Comparison of ENCODE assay signal across 31 cellular contexts in the genomic region with DNA sequence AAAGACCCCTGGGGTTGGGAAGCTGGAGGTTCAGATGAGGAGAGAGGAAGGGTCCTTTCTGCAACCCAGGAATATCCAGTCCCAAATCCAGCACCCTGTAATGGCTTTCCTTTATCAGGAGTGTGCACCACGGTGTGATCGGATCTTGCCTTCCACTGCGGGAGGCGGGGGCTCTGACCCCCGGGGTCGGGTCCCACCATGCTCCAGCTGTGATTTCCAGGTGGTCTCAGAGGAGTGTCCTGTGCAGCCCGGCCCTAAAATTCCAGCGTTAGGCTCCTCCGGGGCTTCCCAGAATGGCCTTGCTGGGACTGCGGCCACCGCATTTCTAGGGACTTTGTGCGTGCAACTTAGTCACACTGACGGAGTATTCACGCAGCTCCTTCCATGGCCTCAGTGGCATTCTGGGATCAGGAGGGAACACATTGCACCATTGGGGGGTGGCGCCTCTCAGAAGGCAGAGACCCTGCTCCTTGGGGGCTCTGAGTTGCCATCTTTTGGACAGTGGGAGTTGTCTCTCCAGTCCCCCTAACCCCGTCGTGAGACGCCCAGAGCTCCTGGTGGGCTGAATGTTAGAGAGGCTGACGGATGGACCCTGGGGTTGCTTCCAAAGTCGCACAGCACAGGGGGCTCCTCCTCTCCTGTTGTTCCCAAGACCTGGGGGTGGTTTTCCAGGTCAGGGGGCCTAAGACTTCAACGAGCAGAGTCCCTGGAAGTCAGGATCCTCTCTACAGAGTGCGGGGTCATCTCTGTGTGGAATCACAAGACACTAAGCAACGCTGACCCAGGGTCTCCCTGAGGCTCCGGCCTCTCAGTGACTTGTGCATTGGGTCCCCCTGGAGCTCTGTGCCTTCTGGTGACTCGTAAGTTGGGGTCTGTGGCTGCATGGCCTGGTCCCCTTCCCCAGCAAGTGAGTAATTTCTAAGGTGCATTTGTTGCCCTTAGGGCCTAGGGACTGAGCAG. TPM values are rescaled to one million over a fixed set of nuclear protein-coding genes. Genes with fewer than 3 reads are reported as not detected.
"Had no signal": no experiment of that assay in that cellular context is flagged by ENCODE, and none has a peak within 500 bp of the region (broad histone marks: within the 10 kb centered on the region; RNA-seq: fewer than 3 reads in every experiment).

No MANE protein-coding gene starts in this region.

- H3K9me2 ChIP-seq: SK-N-SH had no signal

- H3K9me3 Mint-ChIP-seq: activated CD4-positive, alpha-beta T cell treated with anti-CD3 and anti-CD28 coated beads, Interleukin-2, amount 10 ng/mL, durations not matched to agents 7 days and 5 days; activated naive CD4-positive, alpha-beta T cell treated with anti-CD3 and anti-CD28 coated beads, Interleukin-2, amount 50 U/mL, for 24 hours; activated naive CD8-positive, alpha-beta T cell treated with anti-CD3 and anti-CD28 coated beads, Interleukin-2, amount 10 ng/mL, durations not matched to agents 7 days and 5 days; activated T-cell treated with anti-CD3 and anti-CD28 coated beads, Interleukin-2, amount 50 U/mL, for 24 hours; activated T-helper 2 cell treated with anti-CD3 and anti-CD28 coated beads, Interferon-gamma antibody, Interleukin-2, Interleukin-4, amounts not matched to agents 10 μg/mL and 5 μg/mL and 100 μg/mL, durations not matched to agents 14 hours and 24 hours and 36 hours; T-helper 1 cell treated with Interleukin-12 subunit alpha and Interleukin-12 subunit beta and Interleukin-4 antibody, amounts not matched to agents 30 μg/mL and 1 μg/mL, for 36 hours; T-helper 2 cell treated with Interferon-gamma antibody and Interleukin-4, amounts not matched to agents 5 μg/mL and 100 μg/mL, for 36 hours had no signal

- H3K4me3 Mint-ChIP-seq: activated CD4-positive, alpha-beta T cell treated with anti-CD3 and anti-CD28 coated beads for 36 hours; activated CD4-positive, alpha-beta T cell treated with anti-CD3 and anti-CD28 coated beads, Interleukin-2, amount 10 ng/mL, durations not matched to agents 7 days and 5 days; activated CD8-positive, alpha-beta T cell treated with anti-CD3 and anti-CD28 coated beads, Interleukin-2, amount 10 ng/mL, durations not matched to agents 7 days and 5 days; activated naive CD4-positive, alpha-beta T cell treated with anti-CD3 and anti-CD28 coated beads, Interleukin-2, amount 50 U/mL, for 24 hours; activated naive CD8-positive, alpha-beta T cell treated with anti-CD3 and anti-CD28 coated beads, Interleukin-2, amount 10 ng/mL, durations not matched to agents 7 days and 5 days; activated T-cell treated with anti-CD3 and anti-CD28 coated beads, Interleukin-2, amount 50 U/mL, for 24 hours; IgD-negative memory B cell; T-helper 1 cell treated with Interleukin-12 subunit alpha and Interleukin-12 subunit beta and Interleukin-4 antibody, amounts not matched to agents 30 μg/mL and 1 μg/mL, for 36 hours; T-helper 2 cell treated with Interferon-gamma antibody and Interleukin-4, amounts not matched to agents 5 μg/mL and 100 μg/mL, for 36 hours had no signal

- H3K27me3 ChIP-seq: ascending aorta had no signal

- H3K27me3 Mint-ChIP-seq: activated CD4-positive, alpha-beta T cell treated with anti-CD3 and anti-CD28 coated beads, Interleukin-2, amount 10 ng/mL, durations not matched to agents 7 days and 5 days; activated naive CD8-positive, alpha-beta T cell treated with anti-CD3 and anti-CD28 coated beads, Interleukin-2, amount 10 ng/mL, durations not matched to agents 7 days and 5 days had no signal

- H3K27ac ChIP-seq: ascending aorta, Peyer's patch, SJSA1 had no signal

- H3K36me3 Mint-ChIP-seq: activated naive CD4-positive, alpha-beta T cell treated with anti-CD3 and anti-CD28 coated beads, Interleukin-2, amount 50 U/mL, for 24 hours; activated naive CD8-positive, alpha-beta T cell treated with anti-CD3 and anti-CD28 coated beads, Interleukin-2, amount 10 ng/mL, durations not matched to agents 7 days and 5 days; IgD-negative memory B cell had no signal

- H3K4me2 ChIP-seq: SK-N-SH had no signal

- H3K4me3 ChIP-seq: ascending aorta, Peyer's patch, SJSA1 had no signal

- H3K4me1 ChIP-seq: ascending aorta, Peyer's patch, SJSA1 had no signal

- H3K27ac Mint-ChIP-seq: activated CD4-positive, alpha-beta T cell treated with anti-CD3 and anti-CD28 coated beads for 36 hours; activated CD4-positive, alpha-beta T cell treated with anti-CD3 and anti-CD28 coated beads, Interleukin-2, amount 10 ng/mL, durations not matched to agents 7 days and 5 days; activated CD8-positive, alpha-beta T cell treated with anti-CD3 and anti-CD28 coated beads, Interleukin-2, amount 10 ng/mL, durations not matched to agents 7 days and 5 days; activated naive CD4-positive, alpha-beta T cell treated with anti-CD3 and anti-CD28 coated beads, Interleukin-2, amount 50 U/mL, for 24 hours; activated naive CD8-positive, alpha-beta T cell treated with anti-CD3 and anti-CD28 coated beads, Interleukin-2, amount 10 ng/mL, durations not matched to agents 7 days and 5 days; activated T-cell treated with anti-CD3 and anti-CD28 coated beads, Interleukin-2, amount 50 U/mL, for 24 hours; activated T-helper 2 cell treated with anti-CD3 and anti-CD28 coated beads, Interferon-gamma antibody, Interleukin-2, Interleukin-4, amounts not matched to agents 10 μg/mL and 5 μg/mL and 100 μg/mL, durations not matched to agents 14 hours and 24 hours and 36 hours; IgD-negative memory B cell; T-helper 1 cell treated with Interleukin-12 subunit alpha and Interleukin-12 subunit beta and Interleukin-4 antibody, amounts not matched to agents 30 μg/mL and 1 μg/mL, for 36 hours; T-helper 2 cell treated with Interferon-gamma antibody and Interleukin-4, amounts not matched to agents 5 μg/mL and 100 μg/mL, for 36 hours had no signal

- DNase-seq: activated CD4-positive, alpha-beta T cell treated with anti-CD3 and anti-CD28 coated beads for 36 hours; activated CD4-positive, alpha-beta T cell treated with anti-CD3 and anti-CD28 coated beads, Interleukin-2, amount 10 ng/mL, durations not matched to agents 7 days and 5 days; activated CD4-positive, alpha-beta T cell treated with anti-CD3 and anti-CD28 coated beads, Interleukin-2, amount 50 U/mL, for 48 hours; activated CD8-positive, alpha-beta T cell treated with anti-CD3 and anti-CD28 coated beads, Interleukin-2, amount 10 ng/mL, durations not matched to agents 7 days and 5 days; activated gamma-delta T cell; activated naive CD4-positive, alpha-beta T cell treated with Interleukin-2 at 50 U/mL for 16 hours; activated naive CD8-positive, alpha-beta T cell treated with anti-CD3 and anti-CD28 coated beads, Interleukin-2, amount 10 ng/mL, durations not matched to agents 7 days and 5 days; activated T-cell treated with anti-CD3 and anti-CD28 coated beads, Interleukin-2, amount 50 U/mL, for 24 hours; amygdala; Karpas-422; KBM-7; NCI-H1105; NCI-H1417 treated with DMSO at 0.1 percent for 48 hours; NCI-H1930; NCI-H2081 treated with DMSO at 0.1 percent for 48 hours; NCI-H510A; NCI-H526; NCI-H748 treated with DMSO at 0.1 percent for 48 hours; NK-92 treated with Interleukin-12 subunit alpha and Interleukin-12 subunit beta, amount 100 ng/mL, for 24 hours; PC-3; SHP77 treated with DMSO at 0.1 percent for 48 hours; SK-N-SH had no signal

- H3K4me1 Mint-ChIP-seq: activated CD4-positive, alpha-beta T cell treated with anti-CD3 and anti-CD28 coated beads for 36 hours; activated CD4-positive, alpha-beta T cell treated with anti-CD3 and anti-CD28 coated beads, Interleukin-2, amount 10 ng/mL, durations not matched to agents 7 days and 5 days; activated naive CD4-positive, alpha-beta T cell treated with anti-CD3 and anti-CD28 coated beads, Interleukin-2, amount 50 U/mL, for 24 hours; activated naive CD8-positive, alpha-beta T cell treated with anti-CD3 and anti-CD28 coated beads, Interleukin-2, amount 10 ng/mL, durations not matched to agents 7 days and 5 days; IgD-negative memory B cell had no signal

- H3K36me3 ChIP-seq: ascending aorta, Peyer's patch, SJSA1 had no signal

- H3K9me3 ChIP-seq: ascending aorta, Peyer's patch, SK-N-SH had no signal

- ATAC-seq: activated CD4-positive, alpha-beta T cell treated with anti-CD3 and anti-CD28 coated beads for 36 hours; activated CD4-positive, CD25-positive, alpha-beta regulatory T cell treated with anti-CD3 and anti-CD28 coated beads, Interleukin-2, amount 50 U/mL, for 24 hours; activated CD8-positive, alpha-beta T cell treated with anti-CD3 and anti-CD28 coated beads, Interleukin-2, amount 10 ng/mL, durations not matched to agents 7 days and 5 days; PC-3 had no signal

RNA-seq across cellular contexts. Expression of gene IRX4, which starts 42.7 kb away (rescaled TPM):
- total RNA-seq: activated CD4-positive, alpha-beta T cell treated with anti-CD3 and anti-CD28 coated beads for 36 hours; activated CD4-positive, alpha-beta T cell treated with anti-CD3 and anti-CD28 coated beads, Interleukin-2, amount 10 ng/mL, durations not matched to agents 7 days and 5 days; activated CD8-positive, alpha-beta T cell treated with anti-CD3 and anti-CD28 coated beads, Interleukin-2, amount 10 ng/mL, durations not matched to agents 7 days and 5 days; activated naive CD8-positive, alpha-beta T cell treated with anti-CD3 and anti-CD28 coated beads, Interleukin-2, amount 10 ng/mL, durations not matched to agents 7 days and 5 days; activated T-helper 2 cell treated with anti-CD3 and anti-CD28 coated beads, Interferon-gamma antibody, Interleukin-2, Interleukin-4, amounts not matched to agents 10 μg/mL and 5 μg/mL and 100 μg/mL, durations not matched to agents 14 hours and 24 hours and 36 hours; ascending aorta; PC-3; Peyer's patch; SJSA1 had no signal
- polyA plus RNA-seq: IgD-negative memory B cell, SK-N-SH had no signal
